ENCODE assay signal across 22 cellular contexts in the genomic region with DNA sequence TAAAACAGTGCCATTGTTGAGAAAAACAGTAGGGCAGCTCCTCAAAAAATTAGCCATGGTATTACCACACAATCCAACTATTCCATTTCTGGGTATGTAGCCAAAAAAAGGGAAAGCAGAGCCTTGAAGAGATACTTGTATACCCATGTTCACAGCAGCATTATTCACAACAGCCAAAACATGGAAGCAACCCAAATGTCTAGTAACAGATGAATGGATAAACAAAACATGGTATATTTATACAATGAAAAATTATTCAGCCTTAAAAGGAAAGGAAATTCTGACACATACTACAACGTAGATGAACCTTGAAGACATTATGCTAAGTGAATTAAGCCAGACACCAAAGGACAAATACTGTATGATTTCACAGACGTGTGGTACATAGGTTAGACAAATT.
DNase-seq lines count a peak whose midpoint lies in the region; ATAC-seq and TF ChIP-seq lines count a peak whose summit lies in the region.
"Had no signal": no experiment of that assay in that cellular context is flagged by ENCODE, and none has a peak within 500 bp of the region (broad histone marks: within the 10 kb centered on the region; RNA-seq: fewer than 3 reads in every experiment).

No MANE protein-coding gene starts in this region.

- no peak for TF ChIP-seq CTCF in AG09319 (IDR thresholded peaks at IDR 0.05; ENCODE audit: low read depth, low read length)

- ATAC-seq in esophagus mucosa = peak; percentile 18
- no peak for ATAC-seq in HG02852 (IDR thresholded peaks at IDR 0.05; ENCODE audit: unreplicated experiment)
- ATAC-seq: K562; left lung; naive thymus-derived CD4-positive, alpha-beta T cell; SK-N-SH treated with all-trans-retinoic acid at 6 μM for 48 hours; stimulated activated memory B cell treated with anti-CD40 and anti-IgM and Interleukin-4, amounts not matched to agents 10 μg/mL and 1 μg/mL and 100 μg/mL, for 72 hours had no signal

- peak; percentile 81 for DNase-seq in AG09319 (ENCODE audit: extremely low read depth, low read depth)
- DNase-seq in HCEC 1CT = peak; percentile 74
- peak; percentile 3 for DNase-seq in kidney glomerular epithelial cell (lab: John Stamatoyannopoulos, UW)
- no peak for DNase-seq in LoVo (ENCODE audit: low spot score)
- DNase-seq in NCI-H1694 (lab: John Stamatoyannopoulos, UW) = no peak
- DNase-seq in NCI-H524 treated with DMSO at 0.1 percent for 48 hours (lab: John Stamatoyannopoulos, UW) = no peak
- DNase-seq: activated naive CD4-positive, alpha-beta T cell; activated T-cell treated with anti-CD3 and anti-CD28 coated beads, Interleukin-2, amount 50 U/mL, for 48 hours; amniotic stem cell; cortex of kidney; endodermal cell; left lung; naive thymus-derived CD4-positive, alpha-beta T cell; NCI-H2171 treated with DMSO at 0.1 percent for 48 hours; nucleus accumbens; stimulated activated CD4-positive, alpha-beta T cell treated with anti-CD3 and anti-CD28 coated beads, Interleukin-2, amount 100 ng/mL, for 48 hours; T-helper 2 cell had no signal

Comparison
In these comparisons a context has a peak if more than half of its experiments do, and no peak if none do; other contexts are left out.
1. DNase-seq: peak in AG09319 (single experiment), HCEC 1CT (single experiment) and kidney glomerular epithelial cell (single experiment); none in LoVo (single experiment), NCI-H1694 (single experiment) and NCI-H524 treated with DMSO at 0.1 percent for 48 hours (single experiment).